Comparison of ENCODE assay signal across 18 cellular contexts in the genomic region with DNA sequence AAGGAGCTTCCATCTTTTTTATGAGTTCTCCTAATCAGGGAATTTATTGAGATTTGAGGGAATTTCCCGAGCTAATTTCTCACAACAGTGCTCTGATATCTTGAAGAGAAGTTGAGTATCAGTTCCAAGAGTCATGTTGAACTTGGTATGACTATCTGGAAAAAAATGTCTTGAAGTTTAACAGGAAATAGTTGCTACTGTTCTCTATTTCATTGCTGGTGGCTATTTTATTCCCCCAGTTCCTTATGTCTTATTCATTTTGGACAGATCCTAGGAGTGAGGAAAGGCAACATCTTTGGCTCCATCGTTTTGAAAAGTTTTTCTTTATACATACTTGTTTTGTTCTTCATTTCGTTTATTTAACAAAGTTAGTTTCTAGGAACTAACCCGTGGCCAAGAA.
DNase-seq lines count a peak whose midpoint lies in the region; ATAC-seq, FAIRE-seq and TF ChIP-seq lines count a peak whose summit lies in the region.
"Had no signal": no experiment of that assay in that cellular context is flagged by ENCODE, and none has a peak within 500 bp of the region (broad histone marks: within the 10 kb centered on the region; RNA-seq: fewer than 3 reads in every experiment).

No MANE protein-coding gene starts in this region.

- H4K20me1 ChIP-seq in osteoblast (ENCODE audit: insufficient read depth, low read length), result no peaks in the 10 kb centered on the region

- H3K4me3 ChIP-seq in bronchial epithelial cell (ENCODE audit: low read depth, low read length) (no peak overlapping the region), osteoblast (ENCODE audit: insufficient read depth, low read length) (no peak overlapping the region), esophagus muscularis mucosa (no peak overlapping the region)

- H3K27ac ChIP-seq in osteoblast (ENCODE audit: low read depth, low read length), result no peak overlapping the region
- no peak overlapping the region for H3K27ac ChIP-seq in esophagus muscularis mucosa (replicated peaks in 1 of 4)

- H3K4me1 Mint-ChIP-seq in activated T-helper 17 cell treated with anti-CD3 and anti-CD28 coated beads, Interleukin-2, amount 50 U/mL, for 72 hours, result no peaks in the 10 kb centered on the region
- H3K4me1 Mint-ChIP-seq: CD14-positive monocyte had no signal

- H3K4me2 ChIP-seq in osteoblast (ENCODE audit: insufficient read depth, low read length), result no peak overlapping the region
- H3K4me2 ChIP-seq: SK-N-SH had no signal

- no peaks in the 10 kb centered on the region for H3K36me3 Mint-ChIP-seq in activated T-helper 17 cell treated with anti-CD3 and anti-CD28 coated beads, Interleukin-2, amount 50 U/mL, for 72 hours (ENCODE audit: low read depth)
- H3K36me3 Mint-ChIP-seq: CD14-positive monocyte had no signal

- TF ChIP-seq CTCF in bronchial epithelial cell (IDR thresholded peaks at IDR 0.05; ENCODE audit: insufficient read depth, low read length, severe bottlenecking) (no peak), osteoblast (IDR thresholded peaks at IDR 0.05; ENCODE audit: extremely low read depth, low read depth, low read length) (no peak), esophagus muscularis mucosa (IDR thresholded peaks at IDR 0.05) (no peak)

- TF ChIP-seq EP300 in esophagus muscularis mucosa (IDR thresholded peaks at IDR 0.05), result no peak

- no peaks in the 10 kb centered on the region for H3K79me2 ChIP-seq in osteoblast (ENCODE audit: insufficient read depth, low read length)

- no peak overlapping the region for H3K27ac Mint-ChIP-seq in activated T-helper 17 cell treated with anti-CD3 and anti-CD28 coated beads, Interleukin-2, amount 50 U/mL, for 72 hours
- H3K27ac Mint-ChIP-seq: CD14-positive monocyte had no signal

- peaks cover 11% of the 10 kb centered on the region for H3K9me3 Mint-ChIP-seq in activated T-helper 17 cell treated with anti-CD3 and anti-CD28 coated beads, Interleukin-2, amount 50 U/mL, for 72 hours
- H3K9me3 Mint-ChIP-seq: CD14-positive monocyte had no signal

- ATAC-seq in activated T-helper 17 cell treated with anti-CD3 and anti-CD28 coated beads, Interleukin-2, amount 50 U/mL, for 72 hours (replicated peaks), result no peak
- ATAC-seq: HCT116, Panc1, Right ventricle myocardium inferior had no signal

- intact Hi-C loops in esophagus muscularis mucosa (cut with DNase I), result loop anchor here (10.0 kb wide), 2 partner anchors 245 to 475 kb away; partner anchors contain the start of gene CPA3

- FAIRE-seq in bronchial epithelial cell (lab: Jason Lieb, UNC), result no peak

- H3K36me3 ChIP-seq in bronchial epithelial cell (ENCODE audit: control insufficient read depth, insufficient read depth, low read length), result no peaks in the 10 kb centered on the region
- no peaks in the 10 kb centered on the region for H3K36me3 ChIP-seq in osteoblast (ENCODE audit: insufficient read depth, low read length)
- H3K36me3 ChIP-seq in esophagus muscularis mucosa, result no peaks in the 10 kb centered on the region

- no peaks in the 10 kb centered on the region for H3K27me3 Mint-ChIP-seq in activated T-helper 17 cell treated with anti-CD3 and anti-CD28 coated beads, Interleukin-2, amount 50 U/mL, for 72 hours

- H3K9me3 ChIP-seq in osteoblast (ENCODE audit: low read depth, low read length) (no peaks in the 10 kb centered on the region), esophagus muscularis mucosa (no peaks in the 10 kb centered on the region)
- H3K9me3 ChIP-seq: SK-N-SH had no signal

- no peak for TF ChIP-seq POLR2A in esophagus muscularis mucosa (IDR thresholded peaks at IDR 0.05; ENCODE audit: low read depth)

- no peak overlapping the region for H2AFZ ChIP-seq in osteoblast (ENCODE audit: low read length)

- 78% methylated on average over 4 of the region's 4 CpGs for WGBS in esophagus muscularis mucosa

- peak; percentile 66 for DNase-seq in EH (ENCODE audit: low read depth)
- DNase-seq in LHCN-M2 (ENCODE audit: low read depth), result peak; percentile 35
- DNase-seq in bronchial epithelial cell (ENCODE audit: low read depth), result peak; percentile 5
- peak; percentile 64 for DNase-seq in osteoblast (ENCODE audit: insufficient read length, low spot score, missing footprints)
- no peak for DNase-seq in esophagus muscularis mucosa (ENCODE audit: extremely low spot score)
- no peak for DNase-seq in superior temporal gyrus (ENCODE audit: extremely low spot score)
- DNase-seq: AML-193, COR-L47, NCI-H1436, NCI-H2029 treated with DMSO at 0.1 percent for 48 hours, NCI-H510A treated with DMSO at 0.1 percent for 48 hours, NCI-H82, SK-N-SH had no signal

- H3K4me3 Mint-ChIP-seq in activated T-helper 17 cell treated with anti-CD3 and anti-CD28 coated beads, Interleukin-2, amount 50 U/mL, for 72 hours, result no peak overlapping the region
- H3K4me3 Mint-ChIP-seq: CD14-positive monocyte had no signal

- H3K27me3 ChIP-seq in bronchial epithelial cell (ENCODE audit: control insufficient read depth, insufficient read depth, low read length) (no peaks in the 10 kb centered on the region), osteoblast (ENCODE audit: insufficient read depth, low read length) (no peaks in the 10 kb centered on the region), esophagus muscularis mucosa (no peaks in the 10 kb centered on the region)

- H3K4me1 ChIP-seq in osteoblast (ENCODE audit: insufficient read depth, low read length) (no peaks in the 10 kb centered on the region), esophagus muscularis mucosa (no peaks in the 10 kb centered on the region)

Comparison
In these comparisons a context has a peak if more than half of its experiments do, and no peak if none do; other contexts are left out.
1. DNase-seq: peak in EH (single experiment), LHCN-M2 (single experiment), bronchial epithelial cell (single experiment) and osteoblast (single experiment); none in esophagus muscularis mucosa (single experiment) and superior temporal gyrus (single experiment).